In the genomic region with DNA sequence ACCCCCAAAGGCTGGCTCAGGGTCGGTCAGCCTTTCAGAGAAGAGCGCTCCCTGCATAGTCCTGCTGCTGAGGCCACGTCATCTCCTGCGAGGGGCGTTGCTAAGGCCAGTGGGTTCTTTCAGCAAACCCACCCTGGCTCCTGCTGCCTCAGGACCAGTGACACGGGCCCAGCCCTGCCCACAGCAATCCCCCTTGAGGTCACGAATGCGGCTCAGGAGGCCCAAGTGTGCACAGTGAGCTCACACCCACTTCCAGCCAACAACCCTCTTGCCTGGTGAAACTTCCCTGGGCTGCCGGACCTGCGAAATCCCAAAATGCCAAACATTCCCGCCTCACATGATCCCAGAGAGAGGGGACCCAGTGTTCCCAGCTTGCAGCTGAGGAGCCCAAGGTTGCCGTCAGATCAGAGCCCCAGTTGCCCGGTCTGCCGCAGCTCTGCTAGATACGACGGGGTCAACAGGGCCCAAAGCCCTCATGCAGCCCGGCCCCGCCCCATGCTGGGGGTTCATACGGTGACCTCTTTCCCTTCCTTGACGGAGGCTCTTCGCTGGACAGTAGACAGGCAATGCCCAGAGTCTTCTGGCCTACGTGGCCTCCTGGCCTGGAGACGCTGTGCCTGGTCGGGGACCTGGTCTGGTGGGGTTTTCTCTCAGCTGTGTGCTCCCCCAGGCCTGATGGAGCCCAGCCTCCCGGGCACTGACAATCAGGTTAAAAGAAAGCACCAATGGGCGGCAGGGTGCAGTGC, we compare ENCODE assay signal across 14 cellular contexts.
A peak's percentile ranks its signal among the peaks of the same experiment; 100 is the strongest.
DNase-seq lines count a peak whose midpoint lies in the region; ATAC-seq and TF ChIP-seq lines count a peak whose summit lies in the region.
"Had no signal": no experiment of that assay in that cellular context is flagged by ENCODE, and none has a peak within 500 bp of the region (broad histone marks: within the 10 kb centered on the region; RNA-seq: fewer than 3 reads in every experiment).

No MANE protein-coding gene starts in this region.

- DNase-seq in activated T-cell treated with anti-CD3 and anti-CD28 coated beads, Interleukin-2, amount 50 U/mL, for 4 hours, result peak; percentile 2
- DNase-seq in activated T-cell treated with anti-CD3 and anti-CD28 coated beads, Interleukin-2, amount 50 U/mL, for 72 hours, result no peak
- DNase-seq in ecto neural progenitor cell (ENCODE audit: low spot score) (peak; percentile 39), mesenchymal stem cell (no peak), upper lobe of right lung (peak; percentile 50), Calu3 (no peak), AG08395 (ENCODE audit: low spot score) (no peak)
- DNase-seq in activated CD4-positive, alpha-beta memory T cell treated with anti-CD3 and anti-CD28 coated beads for 36 hours, result no peak
- DNase-seq: CD4-positive, alpha-beta T cell; DMS79; KG1; NCI-H1092; NCI-H748 treated with DMSO at 0.1 percent for 48 hours; PC-9 had no signal

- H2BK120ac ChIP-seq in mesenchymal stem cell (ENCODE audit: low read depth, low read length), result no peak overlapping the region

- H3K4me3 ChIP-seq in mesenchymal stem cell (ENCODE audit: insufficient read depth in 1 of 2, low read depth in 1 of 2, low read length in 2 of 2) (peak overlapping the region in 1 of 2 experiments; percentile 66), upper lobe of right lung (no peak overlapping the region)
- H3K4me3 ChIP-seq: PC-9 had no signal

- H3K9me3 Mint-ChIP-seq in activated T-cell treated with anti-CD3 and anti-CD28 coated beads, Interleukin-2, amount 50 U/mL, for 4 hours, result peaks cover 7% of the 10 kb centered on the region
- H3K9me3 Mint-ChIP-seq in activated T-cell treated with anti-CD3 and anti-CD28 coated beads, Interleukin-2, amount 50 U/mL, for 72 hours, result no peaks in the 10 kb centered on the region
- peaks cover 4% of the 10 kb centered on the region for H3K9me3 Mint-ChIP-seq in Calu3 (ENCODE audit: low read depth, unreplicated experiment)
- H3K9me3 Mint-ChIP-seq in activated CD4-positive, alpha-beta memory T cell treated with anti-CD3 and anti-CD28 coated beads for 36 hours, result peaks cover 7% of the 10 kb centered on the region

- H3K27ac ChIP-seq in mesenchymal stem cell (ENCODE audit: low read length, poor library complexity, severe bottlenecking) (no peak overlapping the region), upper lobe of right lung (no peak overlapping the region)
- H3K27ac ChIP-seq: PC-9 had no signal

- CTCF ChIA-PET in Calu3 (lab: Charles Lee), result no interaction called here
- CTCF ChIA-PET in activated CD4-positive, alpha-beta memory T cell treated with anti-CD3 and anti-CD28 coated beads for 36 hours (lab: Charles Lee), result no interaction called here

- H3K4me2 ChIP-seq in mesenchymal stem cell (ENCODE audit: low read length, poor library complexity, severe bottlenecking), result no peak overlapping the region
- H3K4me2 ChIP-seq: PC-9 had no signal

- no peak overlapping the region for H3K4me3 Mint-ChIP-seq in activated T-cell treated with anti-CD3 and anti-CD28 coated beads, Interleukin-2, amount 50 U/mL, for 4 hours
- H3K4me3 Mint-ChIP-seq in activated T-cell treated with anti-CD3 and anti-CD28 coated beads, Interleukin-2, amount 50 U/mL, for 72 hours, result no peak overlapping the region
- no peak overlapping the region for H3K4me3 Mint-ChIP-seq in Calu3 (ENCODE audit: low read depth, unreplicated experiment)
- no peak overlapping the region for H3K4me3 Mint-ChIP-seq in activated CD4-positive, alpha-beta memory T cell treated with anti-CD3 and anti-CD28 coated beads for 36 hours
- H3K4me3 Mint-ChIP-seq: CD4-positive, alpha-beta T cell had no signal

- H3K4me1 ChIP-seq in mesenchymal stem cell (ENCODE audit: control insufficient read depth, insufficient read depth, low read depth, low read length) (no peaks in the 10 kb centered on the region), upper lobe of right lung (no peaks in the 10 kb centered on the region)

- no peak for ATAC-seq in activated T-cell treated with anti-CD3 and anti-CD28 coated beads, Interleukin-2, amount 50 U/mL, for 4 hours
- ATAC-seq in activated T-cell treated with anti-CD3 and anti-CD28 coated beads, Interleukin-2, amount 50 U/mL, for 72 hours (replicated peaks in 1 of 2), result no peak
- no peak for ATAC-seq in upper lobe of right lung

- POLR2A ChIA-PET in activated CD4-positive, alpha-beta memory T cell treated with anti-CD3 and anti-CD28 coated beads for 36 hours (lab: Charles Lee), result no interaction called here

- H3K36me3 Mint-ChIP-seq in activated T-cell treated with anti-CD3 and anti-CD28 coated beads, Interleukin-2, amount 50 U/mL, for 4 hours (ENCODE audit: insufficient read depth), result no peaks in the 10 kb centered on the region
- H3K36me3 Mint-ChIP-seq in activated T-cell treated with anti-CD3 and anti-CD28 coated beads, Interleukin-2, amount 50 U/mL, for 72 hours (ENCODE audit: insufficient read depth in 2 of 2), result no peaks in the 10 kb centered on the region
- H3K36me3 Mint-ChIP-seq in Calu3 (ENCODE audit: insufficient read depth, unreplicated experiment), result peaks cover 3% of the 10 kb centered on the region
- H3K36me3 Mint-ChIP-seq in activated CD4-positive, alpha-beta memory T cell treated with anti-CD3 and anti-CD28 coated beads for 36 hours, result no peaks in the 10 kb centered on the region

- H3K9ac ChIP-seq in mesenchymal stem cell (ENCODE audit: low read length), result peak overlapping the region; percentile 78

- H3K27ac Mint-ChIP-seq in activated T-cell treated with anti-CD3 and anti-CD28 coated beads, Interleukin-2, amount 50 U/mL, for 72 hours, result no peak overlapping the region
- H3K27ac Mint-ChIP-seq in Calu3 (ENCODE audit: unreplicated experiment), result no peak overlapping the region
- H3K27ac Mint-ChIP-seq in activated CD4-positive, alpha-beta memory T cell treated with anti-CD3 and anti-CD28 coated beads for 36 hours, result no peak overlapping the region
- H3K27ac Mint-ChIP-seq: CD4-positive, alpha-beta T cell had no signal

- peak overlapping the region; percentile 85 for H2BK15ac ChIP-seq in mesenchymal stem cell (ENCODE audit: low read depth, poor library complexity, severe bottlenecking)

- H2BK12ac ChIP-seq in mesenchymal stem cell (ENCODE audit: low read length in 2 of 2), result peak overlapping the region; percentile 72 to 73

- intact Hi-C loops in upper lobe of right lung (cut with DNase I) (no loop called here), Calu3 (cut with micrococcal nuclease; ENCODE audit: unreplicated experiment) (no loop called here)
- intact Hi-C loops in activated CD4-positive, alpha-beta memory T cell treated with anti-CD3 and anti-CD28 coated beads for 36 hours (cut with micrococcal nuclease), result no loop called here

- H3K9me3 ChIP-seq in mesenchymal stem cell (ENCODE audit: control insufficient read depth, low read length), result peaks cover 2% of the 10 kb centered on the region
- H3K9me3 ChIP-seq in upper lobe of right lung, result no peaks in the 10 kb centered on the region

- H4K91ac ChIP-seq in mesenchymal stem cell (ENCODE audit: low read length), result peak overlapping the region; percentile 74

- no peak overlapping the region for H2BK5ac ChIP-seq in mesenchymal stem cell (ENCODE audit: low read depth, low read length, poor library complexity, severe bottlenecking)

- H3K27me3 Mint-ChIP-seq in activated T-cell treated with anti-CD3 and anti-CD28 coated beads, Interleukin-2, amount 50 U/mL, for 4 hours (ENCODE audit: low read depth), result peaks cover 13% of the 10 kb centered on the region
- H3K27me3 Mint-ChIP-seq in activated T-cell treated with anti-CD3 and anti-CD28 coated beads, Interleukin-2, amount 50 U/mL, for 72 hours (ENCODE audit: low read depth), result peaks cover 12% of the 10 kb centered on the region
- peaks cover 57% of the 10 kb centered on the region for H3K27me3 Mint-ChIP-seq in Calu3 (ENCODE audit: unreplicated experiment)
- H3K27me3 Mint-ChIP-seq in activated CD4-positive, alpha-beta memory T cell treated with anti-CD3 and anti-CD28 coated beads for 36 hours, result peaks cover 8% of the 10 kb centered on the region

- 95% methylated on average over 26 of the region's 26 CpGs for WGBS in mesenchymal stem cell

- H3K36me3 ChIP-seq in mesenchymal stem cell (ENCODE audit: control insufficient read depth in 1 of 2, insufficient read depth in 2 of 2, low read depth in 1 of 2, low read length in 2 of 2), result no peaks in the 10 kb centered on the region
- H3K36me3 ChIP-seq in upper lobe of right lung, result no peaks in the 10 kb centered on the region

- no peaks in the 10 kb centered on the region for H3K79me1 ChIP-seq in mesenchymal stem cell (replicated peaks; ENCODE audit: low read length, poor library complexity, severe bottlenecking)

- peak overlapping the region in 1 of 2 experiments; percentile 30 for H3K14ac ChIP-seq in mesenchymal stem cell (ENCODE audit: low read length in 2 of 2)

- BruUV-seq in Calu3 (replicated peaks; lab: Mats Ljungman, UMichigan), result no TSS peak

- H4K8ac ChIP-seq in mesenchymal stem cell (ENCODE audit: low read length), result peak overlapping the region; percentile 19

- no peak overlapping the region for H2AFZ ChIP-seq in mesenchymal stem cell (ENCODE audit: low read depth, low read length)
- H2AFZ ChIP-seq: PC-9 had no signal

- H3K27me3 ChIP-seq in mesenchymal stem cell (ENCODE audit: control insufficient read depth in 1 of 2, insufficient read depth in 1 of 2, low read length in 2 of 2), result no peaks in the 10 kb centered on the region
- no peaks in the 10 kb centered on the region for H3K27me3 ChIP-seq in upper lobe of right lung

- no peak overlapping the region for H3K4ac ChIP-seq in mesenchymal stem cell (ENCODE audit: low read depth in 1 of 2, low read length in 2 of 2)

- no peak overlapping the region for H3K23ac ChIP-seq in mesenchymal stem cell (ENCODE audit: low read length in 2 of 2)

- no peak overlapping the region for H2AK5ac ChIP-seq in mesenchymal stem cell (ENCODE audit: low read length, severe bottlenecking)

- peak overlapping the region in 1 of 2 experiments; percentile 58 for H3K18ac ChIP-seq in mesenchymal stem cell (ENCODE audit: low read depth in 1 of 2, low read length in 2 of 2)

- H3K4me1 Mint-ChIP-seq in activated T-cell treated with anti-CD3 and anti-CD28 coated beads, Interleukin-2, amount 50 U/mL, for 4 hours (ENCODE audit: low read depth), result no peaks in the 10 kb centered on the region
- no peaks in the 10 kb centered on the region for H3K4me1 Mint-ChIP-seq in activated T-cell treated with anti-CD3 and anti-CD28 coated beads, Interleukin-2, amount 50 U/mL, for 72 hours (ENCODE audit: low read depth)
- H3K4me1 Mint-ChIP-seq in Calu3 (ENCODE audit: low read depth, unreplicated experiment), result no peaks in the 10 kb centered on the region
- H3K4me1 Mint-ChIP-seq in activated CD4-positive, alpha-beta memory T cell treated with anti-CD3 and anti-CD28 coated beads for 36 hours (ENCODE audit: low read depth), result no peaks in the 10 kb centered on the region

- TF ChIP-seq CTCF in upper lobe of right lung (IDR thresholded peaks at IDR 0.05) (no peak), Calu3 (IDR thresholded peaks at IDR 0.05; ENCODE audit: unreplicated experiment) (no peak)

Comparison
In these comparisons a context has a peak if more than half of its experiments do, and no peak if none do; other contexts are left out.
1. DNase-seq: peak in activated T-cell treated with anti-CD3 and anti-CD28 coated beads, Interleukin-2, amount 50 U/mL, for 4 hours (single experiment), ecto neural progenitor cell (single experiment) and upper lobe of right lung (single experiment); none in activated T-cell treated with anti-CD3 and anti-CD28 coated beads, Interleukin-2, amount 50 U/mL, for 72 hours (0 of 2), mesenchymal stem cell (single experiment), Calu3 (single experiment), AG08395 (single experiment) and activated CD4-positive, alpha-beta memory T cell treated with anti-CD3 and anti-CD28 coated beads for 36 hours (single experiment).